14 cellular contexts compared by ENCODE assay signal in the genomic region with DNA sequence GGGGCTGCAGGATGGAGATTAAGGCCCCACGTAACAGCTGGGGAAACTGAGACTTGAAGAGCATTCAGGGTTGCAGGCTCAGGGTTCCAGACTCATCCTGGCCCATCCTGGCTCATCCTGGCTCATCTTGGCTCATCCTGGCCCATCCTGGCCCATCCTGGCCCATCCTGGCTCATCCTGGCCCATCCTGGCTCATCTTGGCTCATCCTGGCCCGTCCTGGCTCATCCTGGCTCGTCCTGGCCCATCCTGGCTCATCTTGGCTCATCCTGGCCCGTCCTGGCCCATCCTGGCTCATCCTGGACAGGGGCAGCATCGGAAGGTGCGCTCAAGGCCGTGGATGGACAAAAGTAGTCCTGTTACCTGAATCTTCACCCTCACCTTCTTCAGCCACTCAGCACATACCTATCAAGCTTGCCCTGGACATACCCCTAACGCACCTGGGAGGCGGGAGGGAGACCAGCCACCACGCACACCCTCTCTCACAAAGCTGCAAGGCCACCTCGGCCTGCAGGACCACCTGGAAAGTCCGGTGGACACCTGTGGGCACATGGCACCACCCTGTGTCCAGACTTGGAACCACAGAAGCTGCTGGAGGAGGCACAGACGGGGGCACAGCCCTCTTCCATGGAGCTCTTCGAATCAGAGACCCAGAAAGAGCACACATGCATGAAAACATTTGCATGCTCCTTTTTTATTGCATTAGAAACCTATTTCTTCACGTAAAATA. TPM values are rescaled to one million over a fixed set of nuclear protein-coding genes. Genes with fewer than 3 reads are reported as not detected.
DNase-seq lines count a peak whose midpoint lies in the region; ATAC-seq, FAIRE-seq and TF ChIP-seq lines count a peak whose summit lies in the region.
"Had no signal": no experiment of that assay in that cellular context is flagged by ENCODE, and none has a peak within 500 bp of the region (broad histone marks: within the 10 kb centered on the region; RNA-seq: fewer than 3 reads in every experiment).

No MANE protein-coding gene starts in this region.

- no peaks in the 10 kb centered on the region for H4K20me1 ChIP-seq in HepG2 (ENCODE audit: insufficient read depth, low read length)

- 47% methylated on average over 7 of the region's 15 CpGs for WGBS in HepG2 (ENCODE audit: low lambda C conversion rate)

- no peak overlapping the region for H3K4me3 ChIP-seq in HepG2 (replicated peaks in 1 of 3; ENCODE audit: insufficient read depth in 1 of 3, low read depth in 2 of 3, low read length in 3 of 3)

- CTCF ChIA-PET in Calu3 (lab: Charles Lee) (interaction anchor here (0.6 to 1.3 kb wide), 3 partner anchors 11 to 190 kb away, joined by 3 read pairs; no protein-coding TSS in a partner anchor), HepG2 (lab: Yijun Ruan, JAX; ENCODE audit: low intra/inter-chr PET ratio, low total read pairs) (no interaction called here)

- ATAC-seq in HepG2: peak; percentile 91
- ATAC-seq in HG03135 (IDR thresholded peaks at IDR 0.05; ENCODE audit: unreplicated experiment): no peak
- ATAC-seq: activated T-cell treated with anti-CD3 and anti-CD28 coated beads, Interleukin-2, amount 50 U/mL, for 4 hours had no signal

- H3K27me3 ChIP-seq in HepG2 (ENCODE audit: control insufficient read depth in 1 of 2, insufficient read depth in 2 of 2, low read length in 2 of 2): peaks cover 0 to 7% of the 10 kb centered on the region in 2 experiments; a peak in 1 of 5 replicates

- H3K4me1 Mint-ChIP-seq in Calu3 (ENCODE audit: low read depth, unreplicated experiment): no peaks in the 10 kb centered on the region

- no peak overlapping the region for H3K4me3 Mint-ChIP-seq in Calu3 (ENCODE audit: low read depth, unreplicated experiment)
- H3K4me3 Mint-ChIP-seq: activated T-cell treated with anti-CD3 and anti-CD28 coated beads, Interleukin-2, amount 50 U/mL, for 4 hours; stimulated activated naive CD8-positive, alpha-beta T cell treated with anti-CD3 and anti-CD28 coated beads, Interleukin-15, Interleukin-2, amounts not matched to agents 100 ng/mL and 50 ng/mL, for 24 hours had no signal

- H3K36me3 Mint-ChIP-seq in Calu3 (ENCODE audit: insufficient read depth, unreplicated experiment): peaks cover 15% of the 10 kb centered on the region

- no peak overlapping the region for H3K4me2 ChIP-seq in HepG2 (ENCODE audit: low read depth, low read length)

- H3K27me3 Mint-ChIP-seq in Calu3 (ENCODE audit: unreplicated experiment): peaks cover 56% of the 10 kb centered on the region
- H3K27me3 Mint-ChIP-seq: stimulated activated naive CD8-positive, alpha-beta T cell treated with anti-CD3 and anti-CD28 coated beads, Interleukin-15, Interleukin-2, amounts not matched to agents 100 ng/mL and 50 ng/mL, for 24 hours had no signal

- TF ChIP-seq EP300 in HepG2 (IDR thresholded peaks at IDR 0.05; ENCODE audit: low read depth in 2 of 2, low read length in 2 of 2): no peak
- TF ChIP-seq EP300 in HepG2 (CRISPR knock-in tag; IDR thresholded peaks at IDR 0.05; ENCODE audit: borderline replicate concordance): no peak

- TF ChIP-seq RAD21 in HepG2 (CRISPR knock-in tag; IDR thresholded peaks at IDR 0.05): peak; percentile 78

- POLR2A ChIA-PET in HepG2 (lab: Yijun Ruan, JAX): no interaction called here

- in situ Hi-C loops in HepG2 (cut with HindIII; ENCODE audit: extremely low pct_ligation_motif_present, low pct_unique_long_range_greater_than_20kb): no loop called here

- H3K27ac ChIP-seq in VCaP (no peak overlapping the region), HepG2 (ENCODE audit: extremely low read length, insufficient read depth, low read length) (no peak overlapping the region)
- H3K27ac ChIP-seq: parathyroid adenoma had no signal

- intact Hi-C loops in Calu3 (cut with micrococcal nuclease; ENCODE audit: unreplicated experiment): no loop called here
- intact Hi-C loops in HepG2 (cut with micrococcal nuclease; ENCODE audit: unreplicated experiment): no loop called here

- TF ChIP-seq CTCF in Calu3 (IDR thresholded peaks at IDR 0.05; ENCODE audit: unreplicated experiment) (peak; percentile 34), GM20000 (IDR thresholded peaks at IDR 0.05; ENCODE audit: extremely low read depth, missing control alignments) (peak; percentile 20), VCaP (conservative IDR thresholded peaks at IDR 0.05) (peak; percentile 67), HepG2 (CRISPR knock-in tag; IDR thresholded peaks at IDR 0.05) (peak; percentile 86)

- no peaks in the 10 kb centered on the region for H3K9me3 Mint-ChIP-seq in Calu3 (ENCODE audit: low read depth, unreplicated experiment)
- H3K9me3 Mint-ChIP-seq: activated T-cell treated with anti-CD3 and anti-CD28 coated beads, Interleukin-2, amount 50 U/mL, for 4 hours; stimulated activated naive CD8-positive, alpha-beta T cell treated with anti-CD3 and anti-CD28 coated beads, Interleukin-15, Interleukin-2, amounts not matched to agents 100 ng/mL and 50 ng/mL, for 24 hours had no signal

- DNase-seq in Calu3 (peak; percentile 43), GM20000 (ENCODE audit: low spot score) (no peak), HepG2 (ENCODE audit: low spot score) (peak; percentile 45), GOT3 (lab: John Stamatoyannopoulos, UW) (no peak), UCSD-AML1 (lab: John Stamatoyannopoulos, UW; ENCODE audit: unreplicated experiment) (no peak), putamen (ENCODE audit: low spot score) (no peak)
- DNase-seq: activated CD4-positive, CD25-positive, alpha-beta regulatory T cell; activated T-cell treated with anti-CD3 and anti-CD28 coated beads, Interleukin-2, amount 50 U/mL, for 4 hours; NCI-H1092 treated with DMSO at 0.1 percent for 48 hours had no signal

- H3K79me2 ChIP-seq in HepG2 (ENCODE audit: insufficient read depth, low read length): no peaks in the 10 kb centered on the region
- H3K79me2 ChIP-seq: parathyroid adenoma had no signal

- peaks cover 8% of the 10 kb centered on the region; the same call in 1 of the 2 replicates for H3K4me1 ChIP-seq in HepG2 (ENCODE audit: insufficient read depth, low read length)
- H3K4me1 ChIP-seq: parathyroid adenoma had no signal

- peak; percentile 50 for FAIRE-seq in HepG2 (lab: Jason Lieb, UNC)

- no peak for TF ChIP-seq POLR2A in HepG2 (IDR thresholded peaks at IDR 0.05; ENCODE audit: insufficient read depth in 1 of 2, low read depth in 2 of 2, low read length in 2 of 2)

- no TSS peak for BruUV-seq in Calu3 (replicated peaks; lab: Mats Ljungman, UMichigan)
- no TSS peak for BruUV-seq in HepG2 (replicated peaks; lab: Mats Ljungman, UMichigan)

- no peak overlapping the region for H2AFZ ChIP-seq in HepG2 (ENCODE audit: low read length)
- H2AFZ ChIP-seq: parathyroid adenoma had no signal

- H3K9me3 ChIP-seq in HepG2 (ENCODE audit: low read length): no peaks in the 10 kb centered on the region

- no peak overlapping the region for H3K9ac ChIP-seq in HepG2 (ENCODE audit: insufficient read depth, low read depth, low read length)
- H3K9ac ChIP-seq: parathyroid adenoma had no signal

- peaks cover 7 to 8% of the 10 kb centered on the region in 2 experiments; a peak in 2 of 5 replicates for H3K36me3 ChIP-seq in HepG2 (replicated peaks in 1 of 2; ENCODE audit: control insufficient read depth in 1 of 2, insufficient read depth in 2 of 2, low read length in 2 of 2)

- H3K27ac Mint-ChIP-seq in Calu3 (ENCODE audit: unreplicated experiment): no peak overlapping the region
- H3K27ac Mint-ChIP-seq: stimulated activated naive CD8-positive, alpha-beta T cell treated with anti-CD3 and anti-CD28 coated beads, Interleukin-15, Interleukin-2, amounts not matched to agents 100 ng/mL and 50 ng/mL, for 24 hours had no signal

RNA-seq across cellular contexts. Expression of a gene that starts 20.3 kb away (rescaled TPM):
- total RNA-seq in Calu3 (2022): not detected in 2 replicates
- not detected in 2 replicates for total RNA-seq in HepG2 (2016; rRNA removed; fragmentation: Illumina TruSeq; extraction: Trizol)
- total RNA-seq in HepG2 (2016; cell fraction: cytosol; rRNA removed; fragmentation: Illumina TruSeq; extraction: Trizol; ENCODE audit: low read depth): not detected in 2 replicates
- not detected in 2 replicates for total RNA-seq in HepG2 (2016; cell fraction: insoluble cytoplasmic fraction; rRNA removed; fragmentation: Illumina TruSeq; extraction: Trizol)
- not detected in 2 replicates for total RNA-seq in HepG2 (2016; cell fraction: membrane; rRNA removed; fragmentation: Illumina TruSeq; extraction: Trizol)
- not detected in 2 replicates for total RNA-seq in HepG2 (2016; cell fraction: nucleus; rRNA removed; fragmentation: Illumina TruSeq; extraction: Trizol)
- not detected in 2 replicates for polyA plus RNA-seq in HepG2 (2011; rRNA removed)
- not detected in 2 replicates for polyA plus RNA-seq in HepG2 (2011; cell fraction: cytosol; rRNA removed)
- not detected in 2 replicates for polyA plus RNA-seq in HepG2 (2011; cell fraction: nucleus; rRNA removed)
- polyA plus RNA-seq in HepG2 (2012): not detected in 2 replicates
- not detected in 2 replicates for polyA plus RNA-seq in HepG2 (2016; cell fraction: cytosol; fragmentation: Illumina TruSeq; extraction: Trizol; ENCODE audit: low read depth)
- polyA plus RNA-seq in HepG2 (2016; cell fraction: insoluble cytoplasmic fraction; fragmentation: Illumina TruSeq; extraction: Trizol; ENCODE audit: low read depth): not detected in 2 replicates
- not detected in 2 replicates for polyA plus RNA-seq in HepG2 (2016; cell fraction: membrane; fragmentation: Illumina TruSeq; extraction: Trizol; ENCODE audit: low read depth)
- not detected in 2 replicates for polyA plus RNA-seq in HepG2 (2016; cell fraction: nucleus; fragmentation: Illumina TruSeq; extraction: Trizol; ENCODE audit: insufficient read depth, low read depth)
- not detected in 2 replicates for polyA minus RNA-seq in HepG2 (2011; rRNA and poly(A)+ RNA removed; ENCODE audit: low replicate concordance)
- polyA minus RNA-seq in HepG2 (2011; cell fraction: cytosol; rRNA and poly(A)+ RNA removed): not detected in 2 replicates
- not detected in 2 replicates for polyA minus RNA-seq in HepG2 (2011; cell fraction: nucleus; rRNA and poly(A)+ RNA removed)

RNA-seq across cellular contexts. Expression of a gene that starts 21.2 kb away (rescaled TPM):
- total RNA-seq in Calu3 (2022) (165 and 172 TPM in 2 replicates), HepG2 (2016; rRNA removed; fragmentation: Illumina TruSeq; extraction: Trizol) (117 and 172 TPM in 2 replicates)
- total RNA-seq in HepG2 (2016; cell fraction: cytosol; rRNA removed; fragmentation: Illumina TruSeq; extraction: Trizol; ENCODE audit: low read depth): 23.5 and 27.8 TPM in 2 replicates
- 119 and 174 TPM in 2 replicates for total RNA-seq in HepG2 (2016; cell fraction: insoluble cytoplasmic fraction; rRNA removed; fragmentation: Illumina TruSeq; extraction: Trizol)
- 34.7 and 39.6 TPM in 2 replicates for total RNA-seq in HepG2 (2016; cell fraction: membrane; rRNA removed; fragmentation: Illumina TruSeq; extraction: Trizol)
- 57.8 and 58.4 TPM in 2 replicates for total RNA-seq in HepG2 (2016; cell fraction: nucleus; rRNA removed; fragmentation: Illumina TruSeq; extraction: Trizol)
- 78.5 and 83.0 TPM in 2 replicates for polyA plus RNA-seq in HepG2 (2011; rRNA removed)
- polyA plus RNA-seq in HepG2 (2011; cell fraction: cytosol; rRNA removed): 85.7 and 91.7 TPM in 2 replicates
- 55.6 and 67.0 TPM in 2 replicates for polyA plus RNA-seq in HepG2 (2011; cell fraction: nucleus; rRNA removed)
- 61.4 and 66.9 TPM in 2 replicates for polyA plus RNA-seq in HepG2 (2012)
- polyA plus RNA-seq in HepG2 (2016; cell fraction: cytosol; fragmentation: Illumina TruSeq; extraction: Trizol; ENCODE audit: low read depth): 17.8 and 18.9 TPM in 2 replicates
- 134 and 147 TPM in 2 replicates for polyA plus RNA-seq in HepG2 (2016; cell fraction: insoluble cytoplasmic fraction; fragmentation: Illumina TruSeq; extraction: Trizol; ENCODE audit: low read depth)
- 24.1 and 26.8 TPM in 2 replicates for polyA plus RNA-seq in HepG2 (2016; cell fraction: membrane; fragmentation: Illumina TruSeq; extraction: Trizol; ENCODE audit: low read depth)
- polyA plus RNA-seq in HepG2 (2016; cell fraction: nucleus; fragmentation: Illumina TruSeq; extraction: Trizol; ENCODE audit: insufficient read depth, low read depth): 102 and 107 TPM in 2 replicates
- polyA minus RNA-seq in HepG2 (2011; rRNA and poly(A)+ RNA removed; ENCODE audit: low replicate concordance): 52.2 and 63.9 TPM in 2 replicates
- polyA minus RNA-seq in HepG2 (2011; cell fraction: cytosol; rRNA and poly(A)+ RNA removed): 23.7 and 24.1 TPM in 2 replicates
- 29.9 and 34.1 TPM in 2 replicates for polyA minus RNA-seq in HepG2 (2011; cell fraction: nucleus; rRNA and poly(A)+ RNA removed)

RNA-seq across cellular contexts. Expression of a gene that starts 21.8 kb away (rescaled TPM):
- total RNA-seq in Calu3 (2022) (19.2 and 19.7 TPM in 2 replicates), HepG2 (2016; rRNA removed; fragmentation: Illumina TruSeq; extraction: Trizol) (12.9 and 15.1 TPM in 2 replicates)
- 4.3 and 4.7 TPM in 2 replicates for total RNA-seq in HepG2 (2016; cell fraction: cytosol; rRNA removed; fragmentation: Illumina TruSeq; extraction: Trizol; ENCODE audit: low read depth)
- total RNA-seq in HepG2 (2016; cell fraction: insoluble cytoplasmic fraction; rRNA removed; fragmentation: Illumina TruSeq; extraction: Trizol): 12.6 and 15.2 TPM in 2 replicates
- 7.0 and 8.3 TPM in 2 replicates for total RNA-seq in HepG2 (2016; cell fraction: membrane; rRNA removed; fragmentation: Illumina TruSeq; extraction: Trizol)
- total RNA-seq in HepG2 (2016; cell fraction: nucleus; rRNA removed; fragmentation: Illumina TruSeq; extraction: Trizol): 11.1 and 12.1 TPM in 2 replicates
- polyA plus RNA-seq in HepG2 (2011; rRNA removed): 18.2 and 19.0 TPM in 2 replicates
- polyA plus RNA-seq in HepG2 (2011; cell fraction: cytosol; rRNA removed): 16.5 and 17.1 TPM in 2 replicates
- 39.8 and 57.2 TPM in 2 replicates for polyA plus RNA-seq in HepG2 (2011; cell fraction: nucleus; rRNA removed)
- polyA plus RNA-seq in HepG2 (2012): 16.8 and 22.4 TPM in 2 replicates
- 3.1 TPM in 2 replicates for polyA plus RNA-seq in HepG2 (2016; cell fraction: cytosol; fragmentation: Illumina TruSeq; extraction: Trizol; ENCODE audit: low read depth)
- 15.2 and 18.2 TPM in 2 replicates for polyA plus RNA-seq in HepG2 (2016; cell fraction: insoluble cytoplasmic fraction; fragmentation: Illumina TruSeq; extraction: Trizol; ENCODE audit: low read depth)
- polyA plus RNA-seq in HepG2 (2016; cell fraction: membrane; fragmentation: Illumina TruSeq; extraction: Trizol; ENCODE audit: low read depth): 6.2 and 6.5 TPM in 2 replicates
- 43.9 and 44.8 TPM in 2 replicates for polyA plus RNA-seq in HepG2 (2016; cell fraction: nucleus; fragmentation: Illumina TruSeq; extraction: Trizol; ENCODE audit: insufficient read depth, low read depth)
- 12.3 and 25.8 TPM in 2 replicates for polyA minus RNA-seq in HepG2 (2011; rRNA and poly(A)+ RNA removed; ENCODE audit: low replicate concordance)
- polyA minus RNA-seq in HepG2 (2011; cell fraction: cytosol; rRNA and poly(A)+ RNA removed): 6.1 and 7.0 TPM in 2 replicates
- polyA minus RNA-seq in HepG2 (2011; cell fraction: nucleus; rRNA and poly(A)+ RNA removed): 15.4 and 20.0 TPM in 2 replicates

RNA-seq across cellular contexts. Expression of a gene that starts 31.0 kb away (rescaled TPM):
- 9.5 and 13.5 TPM in 2 replicates for total RNA-seq in Calu3 (2022)
- total RNA-seq in HepG2 (2016; rRNA removed; fragmentation: Illumina TruSeq; extraction: Trizol): 1.5 and 5.9 TPM in 2 replicates
- total RNA-seq in HepG2 (2016; cell fraction: cytosol; rRNA removed; fragmentation: Illumina TruSeq; extraction: Trizol; ENCODE audit: low read depth): 0.51 and 0.79 TPM in 2 replicates
- 1.7 and 6.0 TPM in 2 replicates for total RNA-seq in HepG2 (2016; cell fraction: insoluble cytoplasmic fraction; rRNA removed; fragmentation: Illumina TruSeq; extraction: Trizol)
- total RNA-seq in HepG2 (2016; cell fraction: membrane; rRNA removed; fragmentation: Illumina TruSeq; extraction: Trizol): 0.96 and 1.2 TPM in 2 replicates
- 6.6 and 7.9 TPM in 2 replicates for total RNA-seq in HepG2 (2016; cell fraction: nucleus; rRNA removed; fragmentation: Illumina TruSeq; extraction: Trizol)
- polyA plus RNA-seq in HepG2 (2011; rRNA removed): 14.8 and 17.4 TPM in 2 replicates
- 2.8 and 4.0 TPM in 2 replicates for polyA plus RNA-seq in HepG2 (2011; cell fraction: cytosol; rRNA removed)
- polyA plus RNA-seq in HepG2 (2011; cell fraction: nucleus; rRNA removed): 254 and 355 TPM in 2 replicates
- 11.4 and 16.7 TPM in 2 replicates for polyA plus RNA-seq in HepG2 (2012)
- 0.29 and 0.37 TPM in 2 replicates for polyA plus RNA-seq in HepG2 (2016; cell fraction: cytosol; fragmentation: Illumina TruSeq; extraction: Trizol; ENCODE audit: low read depth)
- 1.6 and 2.4 TPM in 2 replicates for polyA plus RNA-seq in HepG2 (2016; cell fraction: insoluble cytoplasmic fraction; fragmentation: Illumina TruSeq; extraction: Trizol; ENCODE audit: low read depth)
- polyA plus RNA-seq in HepG2 (2016; cell fraction: membrane; fragmentation: Illumina TruSeq; extraction: Trizol; ENCODE audit: low read depth): 0.88 and 1.1 TPM in 2 replicates
- polyA plus RNA-seq in HepG2 (2016; cell fraction: nucleus; fragmentation: Illumina TruSeq; extraction: Trizol; ENCODE audit: insufficient read depth, low read depth): 30.4 and 30.9 TPM in 2 replicates
- polyA minus RNA-seq in HepG2 (2011; rRNA and poly(A)+ RNA removed; ENCODE audit: low replicate concordance): 2.9 and 7.7 TPM in 2 replicates
- 1.9 and 2.7 TPM in 2 replicates for polyA minus RNA-seq in HepG2 (2011; cell fraction: cytosol; rRNA and poly(A)+ RNA removed)
- 13.7 and 13.8 TPM in 2 replicates for polyA minus RNA-seq in HepG2 (2011; cell fraction: nucleus; rRNA and poly(A)+ RNA removed)

RNA-seq across cellular contexts. Expression of a gene that starts 41.4 kb away (rescaled TPM):
- total RNA-seq in Calu3 (2022) (not detected in 2 replicates), HepG2 (2016; rRNA removed; fragmentation: Illumina TruSeq; extraction: Trizol) (not detected in 2 replicates)
- not detected in 2 replicates for total RNA-seq in HepG2 (2016; cell fraction: cytosol; rRNA removed; fragmentation: Illumina TruSeq; extraction: Trizol; ENCODE audit: low read depth)
- not detected in 2 replicates for total RNA-seq in HepG2 (2016; cell fraction: insoluble cytoplasmic fraction; rRNA removed; fragmentation: Illumina TruSeq; extraction: Trizol)
- total RNA-seq in HepG2 (2016; cell fraction: membrane; rRNA removed; fragmentation: Illumina TruSeq; extraction: Trizol): not detected in 2 replicates
- total RNA-seq in HepG2 (2016; cell fraction: nucleus; rRNA removed; fragmentation: Illumina TruSeq; extraction: Trizol): not detected in 2 replicates
- polyA plus RNA-seq in HepG2 (2011; rRNA removed): not detected in 2 replicates
- polyA plus RNA-seq in HepG2 (2011; cell fraction: cytosol; rRNA removed): not detected in 2 replicates
- polyA plus RNA-seq in HepG2 (2011; cell fraction: nucleus; rRNA removed): not detected in 2 replicates
- polyA plus RNA-seq in HepG2 (2012): not detected in 2 replicates
- not detected in 2 replicates for polyA plus RNA-seq in HepG2 (2016; cell fraction: cytosol; fragmentation: Illumina TruSeq; extraction: Trizol; ENCODE audit: low read depth)
- polyA plus RNA-seq in HepG2 (2016; cell fraction: insoluble cytoplasmic fraction; fragmentation: Illumina TruSeq; extraction: Trizol; ENCODE audit: low read depth): not detected in 2 replicates
- polyA plus RNA-seq in HepG2 (2016; cell fraction: membrane; fragmentation: Illumina TruSeq; extraction: Trizol; ENCODE audit: low read depth): not detected in 2 replicates
- not detected in 2 replicates for polyA plus RNA-seq in HepG2 (2016; cell fraction: nucleus; fragmentation: Illumina TruSeq; extraction: Trizol; ENCODE audit: insufficient read depth, low read depth)
- not detected in 2 replicates for polyA minus RNA-seq in HepG2 (2011; rRNA and poly(A)+ RNA removed; ENCODE audit: low replicate concordance)
- polyA minus RNA-seq in HepG2 (2011; cell fraction: cytosol; rRNA and poly(A)+ RNA removed): not detected in 2 replicates
- polyA minus RNA-seq in HepG2 (2011; cell fraction: nucleus; rRNA and poly(A)+ RNA removed): not detected in 2 replicates
- total RNA-seq: activated T-cell treated with anti-CD3 and anti-CD28 coated beads, Interleukin-2, amount 50 U/mL, for 4 hours; mesenteric fat pad had no signal

Comparison
In these comparisons a context has a peak if more than half of its experiments do, and no peak if none do; other contexts are left out.
1. DNase-seq: peak in Calu3 (single experiment) and HepG2 (single experiment); none in GM20000 (single experiment), GOT3 (single experiment), UCSD-AML1 (single experiment) and putamen (single experiment).
2. CTCF ChIP-seq: peak in every context shown above with its lines; median percentile 86 in HepG2; 67 in VCaP; 34 in Calu3; 20 in GM20000.